2 cellular contexts compared by ENCODE assay signal in genomic region chr7:149130572-149131198, GRCh38.
A peak's percentile ranks its signal among the peaks of the same experiment; 100 is the strongest.
TF ChIP-seq lines count a peak whose summit lies in the region.

No MANE protein-coding gene starts in this region.

TF ChIP-seq in HEK293, 187 proteins besides CTCF, POLR2A, EP300 and RAD21:
- TF ChIP-seq ZNF433 (tag by site-specific recombination; IDR thresholded peaks at IDR 0.05; ENCODE audit: low read depth): no peak
- no peak for TF ChIP-seq ZNF585B (tag by site-specific recombination; IDR thresholded peaks at IDR 0.05)
- TF ChIP-seq SETDB1 (IDR thresholded peaks at IDR 0.05; ENCODE audit: insufficient read length, low read length): peak; percentile 92
- no peak for TF ChIP-seq ZNF555 (tag by site-specific recombination; conservative IDR thresholded peaks at IDR 0.05)
- TF ChIP-seq ZNF366 (tag by site-specific recombination; conservative IDR thresholded peaks at IDR 0.05): no peak
- no peak for TF ChIP-seq ZNF548 (tag by site-specific recombination; IDR thresholded peaks at IDR 0.05)
- no peak for TF ChIP-seq PRDM1 (tag by site-specific recombination; IDR thresholded peaks at IDR 0.05)
- no peak for TF ChIP-seq KLF7 (tag by site-specific recombination; IDR thresholded peaks at IDR 0.05; ENCODE audit: borderline replicate concordance)

TF ChIP-seq in GM12878, 131 proteins besides CTCF, POLR2A, EP300 and RAD21 (continued from another document):
- TF ChIP-seq KLF5 (IDR thresholded peaks at IDR 0.05; ENCODE audit: partially characterized antibody): peak; percentile 44
- no peak for TF ChIP-seq MTA3 (IDR thresholded peaks at IDR 0.05; ENCODE audit: borderline replicate concordance, low read length)
- peak; percentile 87 for TF ChIP-seq CBX5 (IDR thresholded peaks at IDR 0.05; ENCODE audit: low read depth)
TF ChIP-seq in GM12878: peak in this region for 3.
